23 cellular contexts compared by ENCODE assay signal in genomic region chr5:93755716-93756115, GRCh38.
"Had no signal": no experiment of that assay in that cellular context is flagged by ENCODE, and none has a peak within 500 bp of the region (broad histone marks: within the 10 kb centered on the region; RNA-seq: fewer than 3 reads in every experiment).

No MANE protein-coding gene starts in this region.

- H3K4me2 ChIP-seq: smooth muscle cell had no signal

- H3K27ac Mint-ChIP-seq: memory B cell; natural killer cell treated with Interleukin-12 subunit alpha and Interleukin-12 subunit beta and Interleukin-15 and Interleukin-18, amount 100 ng/mL, for 72 hours; stimulated activated effector memory CD8-positive, alpha-beta T cell treated with anti-CD3 and anti-CD28 coated beads, Interleukin-12 subunit alpha, Interleukin-12 subunit beta, amount 100 ng/mL, for 72 hours had no signal

- H3K27ac ChIP-seq: esophagus muscularis mucosa, left ventricle myocardium inferior, lower lobe of right lung, neutrophil, psoas muscle, right atrium auricular region, tibial artery, upper lobe of left lung, vagina had no signal

- H3K27me3 ChIP-seq: esophagus muscularis mucosa, neutrophil, right atrium auricular region, tibial artery, upper lobe of left lung, vagina had no signal

- ATAC-seq: lower lobe of right lung; natural killer cell treated with Interleukin-12 subunit alpha and Interleukin-12 subunit beta and Interleukin-15 and Interleukin-18, amount 100 ng/mL, for 72 hours; psoas muscle; stimulated activated effector memory CD8-positive, alpha-beta T cell treated with anti-CD3 and anti-CD28 coated beads, Interleukin-12 subunit alpha, Interleukin-12 subunit beta, amount 100 ng/mL, for 72 hours; stimulated activated naive CD8-positive, alpha-beta T cell treated with anti-CD3 and anti-CD28 coated beads, Interleukin-15, Interleukin-2, amounts not matched to agents 100 U/mL and 50 U/mL, for 24 hours had no signal

- H3K4me3 ChIP-seq: esophagus muscularis mucosa, left ventricle myocardium inferior, lower lobe of right lung, psoas muscle, right atrium auricular region, smooth muscle cell, tibial artery, upper lobe of left lung, vagina had no signal

- H3K4me3 Mint-ChIP-seq: memory B cell; natural killer cell treated with Interleukin-12 subunit alpha and Interleukin-12 subunit beta and Interleukin-15 and Interleukin-18, amount 100 ng/mL, for 72 hours; stimulated activated effector memory CD8-positive, alpha-beta T cell treated with anti-CD3 and anti-CD28 coated beads, Interleukin-12 subunit alpha, Interleukin-12 subunit beta, amount 100 ng/mL, for 72 hours had no signal

- H3K36me3 Mint-ChIP-seq: stimulated activated effector memory CD8-positive, alpha-beta T cell treated with anti-CD3 and anti-CD28 coated beads, Interleukin-12 subunit alpha, Interleukin-12 subunit beta, amount 100 ng/mL, for 72 hours had no signal

- H3K4me1 ChIP-seq: lower lobe of right lung, psoas muscle, upper lobe of left lung, vagina had no signal

- H3K27me3 Mint-ChIP-seq: memory B cell; natural killer cell treated with Interleukin-12 subunit alpha and Interleukin-12 subunit beta and Interleukin-15 and Interleukin-18, amount 100 ng/mL, for 72 hours had no signal

- H3K36me3 ChIP-seq: esophagus muscularis mucosa, lower lobe of right lung, neutrophil, right atrium auricular region, tibial artery, upper lobe of left lung, vagina had no signal

- DNase-seq: cerebellar nuclear complex; dermis blood vessel endothelial cell; effector CD4-positive, alpha-beta T cell; foreskin fibroblast; kidney; left cardiac atrium; left ventricle myocardium inferior; lower lobe of right lung; midbrain; psoas muscle; stimulated activated CD4-positive, alpha-beta T cell treated with anti-CD3 and anti-CD28 coated beads, Interleukin-4, amount 100 ng/mL, for 1 hour; stimulated activated CD8-positive, alpha-beta memory T cell treated with anti-CD3 and anti-CD28 coated beads, Interleukin-4, amount 100 ng/mL, for 48 hours; stimulated activated naive CD8-positive, alpha-beta T cell treated with anti-CD3 and anti-CD28 coated beads, Interleukin-15, Interleukin-2, amounts not matched to agents 100 U/mL and 50 U/mL, for 24 hours; tibial artery; upper lobe of left lung had no signal
